In genomic region chr1:61641578-61642336, GRCh38 we compare ENCODE assay signal across 8 cellular contexts.
DNase-seq lines count a peak whose midpoint lies in the region; ATAC-seq, FAIRE-seq and TF ChIP-seq lines count a peak whose summit lies in the region.

No MANE protein-coding gene starts in this region.

- H3K4me1 ChIP-seq in thymus (ENCODE audit: control insufficient read depth, insufficient read depth, low read length) = peaks cover 3% of the 10 kb centered on the region

- intact Hi-C loops in head of caudate nucleus (cut with DNase I) = loop anchor here (10.0 kb wide), 1 partner anchor 597 kb away; no protein-coding TSS in a partner anchor

- H3K27me3 ChIP-seq in thymus (ENCODE audit: control insufficient read depth, insufficient read depth) = peaks cover 2% of the 10 kb centered on the region

- no peak for DNase-seq in AG04449 (ENCODE audit: low read depth, low spot score)
- DNase-seq in RCC 7860 (ENCODE audit: low spot score) = peak; percentile 17
- DNase-seq in activated effector memory CD4-positive, alpha-beta T cell treated with Interleukin-2 at 50 U/mL for 16 hours = peak; percentile 17
- peak; percentile 65 to 92 (median 82) for DNase-seq in head of caudate nucleus
- peak; percentile 38 for DNase-seq in pons (ENCODE audit: low spot score)

- FAIRE-seq in RCC 7860 (lab: Jason Lieb, UNC) = no peak

- 5% methylated on average over 23 of the region's 23 CpGs for WGBS in thymus

- peak; percentile 82 for ATAC-seq in GM18870 (IDR thresholded peaks at IDR 0.05; ENCODE audit: unreplicated experiment)
- peak; percentile 94 for ATAC-seq in HG03103 (IDR thresholded peaks at IDR 0.05; ENCODE audit: low read depth, unreplicated experiment)

- CTCF ChIA-PET in AG04449 (lab: Yijun Ruan, JAX) = interaction anchor here (1.0 to 1.4 kb wide), 2 partner anchors 10 to 592 kb away, joined by 4 to 6 read pairs; no protein-coding TSS in a partner anchor

- H3K9me3 ChIP-seq in thymus (ENCODE audit: control insufficient read depth) = no peaks in the 10 kb centered on the region

- TF ChIP-seq CTCF in AG04449 (IDR thresholded peaks at IDR 0.05; ENCODE audit: insufficient read depth, low read length, missing control alignments) = peak; percentile 67

- H3K4me3 ChIP-seq in AG04449 (ENCODE audit: low read depth, low read length) = no peak overlapping the region
- peak overlapping the region; percentile 43 for H3K4me3 ChIP-seq in thymus (ENCODE audit: low read length)

- POLR2A ChIA-PET in AG04449 (lab: Yijun Ruan, JAX) = no interaction called here

- H3K36me3 ChIP-seq in thymus (ENCODE audit: control insufficient read depth, insufficient read depth) = no peaks in the 10 kb centered on the region

- H3K27ac ChIP-seq in thymus (ENCODE audit: low read depth) = peak overlapping the region; percentile 11
